8 cellular contexts compared by ENCODE assay signal in the genomic region with DNA sequence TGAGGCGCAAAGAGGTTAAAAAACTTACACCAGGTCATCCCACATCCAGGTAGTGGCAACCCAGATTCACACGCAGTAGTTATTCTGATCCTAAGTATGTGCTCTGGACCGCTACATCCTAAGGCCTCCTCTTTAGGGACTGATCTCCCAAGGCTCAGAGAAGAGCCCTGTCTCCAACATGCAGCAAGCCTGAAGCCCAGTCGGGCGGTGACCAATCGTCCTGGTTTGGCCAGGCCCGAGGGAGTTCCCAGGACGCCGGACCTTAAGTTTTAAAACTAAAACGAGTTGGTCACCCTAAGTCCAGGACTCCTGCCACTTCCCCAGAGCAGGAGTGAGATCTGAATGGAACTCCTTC. TPM values are rescaled to one million over a fixed set of nuclear protein-coding genes. Genes with fewer than 3 reads are reported as not detected.
A peak's percentile ranks its signal among the peaks of the same experiment; 100 is the strongest.
DNase-seq lines count a peak whose midpoint lies in the region; ATAC-seq and TF ChIP-seq lines count a peak whose summit lies in the region.

No MANE protein-coding gene starts in this region.

- H3K27me3 ChIP-seq in GM23338 (ENCODE audit: insufficient read depth) (no peaks in the 10 kb centered on the region), PC-3 (ENCODE audit: low read length) (no peaks in the 10 kb centered on the region), esophagus muscularis mucosa (no peaks in the 10 kb centered on the region)

- H3K36me3 Mint-ChIP-seq in GM23338 (ENCODE audit: low read depth) (peaks cover 22% of the 10 kb centered on the region), progenitor cell of endocrine pancreas (ENCODE audit: insufficient read depth) (no peaks in the 10 kb centered on the region)

- TF ChIP-seq EP300 in esophagus muscularis mucosa (IDR thresholded peaks at IDR 0.05): no peak

- H3F3A ChIP-seq in GM23338 (replicated peaks; ENCODE audit: low read depth): no peaks in the 10 kb centered on the region
- H3F3A ChIP-seq in PC-3 (ENCODE audit: low read length, unreplicated experiment): no peaks in the 10 kb centered on the region

- CTCF ChIA-PET in PC-3 (lab: Charles Lee): no interaction called here

- H3K4me2 ChIP-seq in GM23338: peak overlapping the region; percentile 100
- H3K4me2 ChIP-seq in PC-3 (ENCODE audit: low read length): peak overlapping the region; percentile 98

- intact Hi-C loops in PC-3 (cut with micrococcal nuclease) (no loop called here), esophagus muscularis mucosa (cut with DNase I) (loop anchor here (5.0 kb wide), 1 partner anchor 37 kb away; no protein-coding TSS in a partner anchor), posterior cingulate gyrus (cut with DNase I) (no loop called here)

- H3K27me3 Mint-ChIP-seq in GM23338 (ENCODE audit: insufficient read depth, low read depth, poor library complexity) (peaks cover 2% of the 10 kb centered on the region), progenitor cell of endocrine pancreas (no peaks in the 10 kb centered on the region)

- TSS peak; percentile 74 for BruUV-seq in PC-3 (replicated peaks; lab: Mats Ljungman, UMichigan)

- H3K4me3 ChIP-seq in GM12864 (ENCODE audit: low read depth, low read length) (peak overlapping the region; percentile 93), GM23338 (peak overlapping the region; percentile 99), PC-3 (ENCODE audit: low read length) (peak overlapping the region; percentile 88), esophagus muscularis mucosa (peak overlapping the region; percentile 72 to 98 (median 83))

- TF ChIP-seq POLR2A in esophagus muscularis mucosa (IDR thresholded peaks at IDR 0.05; ENCODE audit: low read depth): no peak

- DNase-seq in GM12864 (ENCODE audit: low read depth) (no peak), GM23338 (ENCODE audit: low spot score) (no peak), PC-3 (peak; percentile 9), esophagus muscularis mucosa (ENCODE audit: extremely low spot score) (no peak), progenitor cell of endocrine pancreas (ENCODE audit: low spot score, unreplicated experiment) (no peak), cerebellum (ENCODE audit: low spot score) (no peak), posterior cingulate gyrus (no peak), AG08396 (ENCODE audit: low spot score) (no peak)

- H3K79me2 ChIP-seq in GM23338 (replicated peaks; ENCODE audit: insufficient read depth): peaks cover 92% of the 10 kb centered on the region
- peaks cover 88% of the 10 kb centered on the region for H3K79me2 ChIP-seq in PC-3 (ENCODE audit: low read length)

- H3K9me3 Mint-ChIP-seq in GM23338: no peaks in the 10 kb centered on the region
- H3K9me3 Mint-ChIP-seq in progenitor cell of endocrine pancreas (ENCODE audit: low read depth): no peaks in the 10 kb centered on the region

- H3K27ac Mint-ChIP-seq in GM23338: peak overlapping the region; percentile 86
- H3K27ac Mint-ChIP-seq in progenitor cell of endocrine pancreas: peak overlapping the region; percentile 95

- TF ChIP-seq CTCF in GM12864 (IDR thresholded peaks at IDR 0.05; ENCODE audit: low read depth, low read length, missing control alignments): no peak
- TF ChIP-seq CTCF in GM23338 (conservative IDR thresholded peaks at IDR 0.05; ENCODE audit: low read depth in 2 of 2): no peak
- no peak for TF ChIP-seq CTCF in PC-3 (conservative IDR thresholded peaks at IDR 0.05; ENCODE audit: low read depth, low read length)
- TF ChIP-seq CTCF in esophagus muscularis mucosa (IDR thresholded peaks at IDR 0.05): no peak
- TF ChIP-seq CTCF in progenitor cell of endocrine pancreas (IDR thresholded peaks at IDR 0.05; ENCODE audit: unreplicated experiment): no peak

- H3K9ac ChIP-seq in PC-3 (ENCODE audit: low read length): peak overlapping the region; percentile 95

- POLR2A ChIA-PET in PC-3 (lab: Charles Lee; ENCODE audit: unreplicated experiment): interaction anchor here (0.6 kb wide), 1 partner anchor 8 kb away, joined by 3 read pairs; no protein-coding TSS in a partner anchor

- H4K20me1 ChIP-seq in GM23338 (replicated peaks; ENCODE audit: insufficient read depth): peaks cover 30% of the 10 kb centered on the region
- 0 out of 2 replicates have a peak, but pooled peaks cover 6% of the 10 kb centered on the region for H4K20me1 ChIP-seq in PC-3 (ENCODE audit: low read length)

- peak; percentile 22 for ATAC-seq in GM23338
- ATAC-seq in PC-3: peak; percentile 29

- H3K27ac ChIP-seq in GM23338 (ENCODE audit: low read depth) (no peak overlapping the region), PC-3 (ENCODE audit: low read length) (peak overlapping the region; percentile 17; the same call in 1 of the 2 replicates), esophagus muscularis mucosa (replicated peaks in 1 of 4) (peak overlapping the region; percentile 77 to 94 (median 80))

- H3K9me2 ChIP-seq in GM23338 (ENCODE audit: insufficient read depth) (no peaks in the 10 kb centered on the region), PC-3 (replicated peaks; ENCODE audit: low read length) (no peaks in the 10 kb centered on the region)

- H3K4me3 Mint-ChIP-seq in GM23338 (peak overlapping the region; percentile 97), progenitor cell of endocrine pancreas (ENCODE audit: low read depth) (peak overlapping the region; percentile 95)

- H3K36me3 ChIP-seq in GM23338 (ENCODE audit: insufficient read depth): peaks cover 15% of the 10 kb centered on the region
- peaks cover 18% of the 10 kb centered on the region; the same call in 1 of the 2 replicates for H3K36me3 ChIP-seq in PC-3 (ENCODE audit: low read depth, low read length)
- peaks cover 0 to 26% (median 12%) of the 10 kb centered on the region in 4 donors for H3K36me3 ChIP-seq in esophagus muscularis mucosa

- WGBS in esophagus muscularis mucosa: 4% methylated on average over 7 of the region's 10 CpGs

- H3K4me1 ChIP-seq in GM23338 (ENCODE audit: insufficient read depth) (peaks cover 20% of the 10 kb centered on the region), PC-3 (ENCODE audit: insufficient read depth, low read length) (peaks cover 25% of the 10 kb centered on the region), esophagus muscularis mucosa (peaks cover 27 to 48% (median 30%) of the 10 kb centered on the region in 4 donors)

- H3K4me1 Mint-ChIP-seq in GM23338: peaks cover 22% of the 10 kb centered on the region
- peaks cover 18% of the 10 kb centered on the region for H3K4me1 Mint-ChIP-seq in progenitor cell of endocrine pancreas (ENCODE audit: low read depth)

- no peaks in the 10 kb centered on the region for H3K9me3 ChIP-seq in PC-3 (ENCODE audit: low read length)
- no peaks in the 10 kb centered on the region for H3K9me3 ChIP-seq in esophagus muscularis mucosa

- H2AFZ ChIP-seq in GM23338: peak overlapping the region; percentile 91
- H2AFZ ChIP-seq in PC-3 (ENCODE audit: low read length): peak overlapping the region; percentile 23; the same call in 1 of the 2 replicates

TF ChIP-seq in GM23338, 12 proteins besides CTCF, POLR2A, EP300 and RAD21:
- TF ChIP-seq NANOG (IDR thresholded peaks at IDR 0.05; ENCODE audit: borderline replicate concordance) (no peak), EZH2 (IDR thresholded peaks at IDR 0.05; ENCODE audit: low read depth, unreplicated experiment) (no peak), CREB1 (CRISPR knock-in tag; IDR thresholded peaks at IDR 0.05; ENCODE audit: low read depth) (no peak), EZH2phosphoT487 (IDR thresholded peaks at IDR 0.05; ENCODE audit: unreplicated experiment) (no peak), JUNB (IDR thresholded peaks at IDR 0.05; ENCODE audit: unreplicated experiment) (no peak)
TF ChIP-seq in GM23338: peak in this region for 0.

RNA-seq across cellular contexts. Expression of a gene that starts 0.4 kb away (rescaled TPM):
- 33.5 and 44.0 TPM in 2 replicates for total RNA-seq in GM23338 (2014; rRNA removed; shearing (Covaris generic))
- polyA plus RNA-seq in GM23338 (2016; fragmentation: Nextera tagmentation; extraction: Ambion mirVana): 87.8 and 105 TPM in 2 replicates
- 37.5 and 41.3 TPM in 2 replicates for total RNA-seq in PC-3 (2014; rRNA removed)
- total RNA-seq in esophagus muscularis mucosa: 10 to 100 TPM; 12.2 to 18.4 (median 13.3) TPM
- total RNA-seq in progenitor cell of endocrine pancreas: 18.7 and 20.4 TPM in 2 replicates
- total RNA-seq in cerebellum: 7.3 TPM

RNA-seq across cellular contexts. Expression of a gene that starts 0.5 kb away (rescaled TPM):
- total RNA-seq in GM23338 (2014; rRNA removed; shearing (Covaris generic)): 4.1 and 12.2 TPM in 2 replicates
- polyA plus RNA-seq in GM23338 (2016; fragmentation: Nextera tagmentation; extraction: Ambion mirVana): 4.5 and 6.0 TPM in 2 replicates
- total RNA-seq in PC-3 (2014; rRNA removed) (1.1 and 3.2 TPM in 2 replicates), esophagus muscularis mucosa (1 to 10 TPM; 2.9 to 5.9 (median 3.4) TPM), progenitor cell of endocrine pancreas (10.0 and 12.5 TPM in 2 replicates), cerebellum (11.8 TPM)

RNA-seq across cellular contexts. Expression of a gene that starts 41.5 kb away (rescaled TPM):
- 22.7 and 24.5 TPM in 2 replicates for total RNA-seq in GM23338 (2014; rRNA removed; shearing (Covaris generic))
- 25.9 and 27.5 TPM in 2 replicates for polyA plus RNA-seq in GM23338 (2016; fragmentation: Nextera tagmentation; extraction: Ambion mirVana)
- total RNA-seq in PC-3 (2014; rRNA removed): 4.7 and 10.1 TPM in 2 replicates
- total RNA-seq in esophagus muscularis mucosa: 10 to 100 TPM; 10.7 to 15.4 (median 14.4) TPM
- total RNA-seq in progenitor cell of endocrine pancreas: 22.5 and 24.5 TPM in 2 replicates
- 27.3 TPM for total RNA-seq in cerebellum
